In the genomic region with DNA sequence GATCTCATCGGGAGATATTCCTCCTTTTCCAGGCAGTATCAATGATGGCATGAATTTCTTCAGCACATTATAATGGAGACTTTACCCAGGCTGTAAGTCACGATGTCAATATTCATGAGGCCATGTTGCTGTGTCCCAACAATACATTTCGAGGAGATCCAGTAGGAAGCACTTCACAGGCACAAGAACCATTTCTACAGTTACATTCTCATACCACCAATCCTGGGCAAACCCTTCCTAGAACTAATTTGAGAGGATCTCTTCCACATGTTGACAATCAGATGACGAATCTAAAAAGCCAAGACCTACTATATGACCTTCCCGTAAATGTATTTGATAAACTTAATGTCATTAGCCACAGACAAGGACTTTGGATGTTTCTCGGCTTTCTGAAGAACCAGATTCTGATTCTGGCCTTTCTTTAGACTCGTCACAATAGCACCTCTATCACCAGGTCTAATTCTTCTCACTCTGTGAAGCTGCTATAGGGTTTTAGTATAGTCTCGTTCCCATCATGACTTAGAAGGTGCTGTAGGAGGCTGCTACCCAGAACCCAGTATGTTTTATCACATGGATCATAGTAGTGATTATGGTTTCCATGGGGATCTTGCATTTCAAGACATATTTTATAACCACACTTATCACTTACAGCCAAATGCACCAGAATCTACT, we compare ENCODE assay signal across 8 cellular contexts. TPM values are rescaled to one million over a fixed set of nuclear protein-coding genes. Genes with fewer than 3 reads are reported as not detected.
DNase-seq lines count a peak whose midpoint lies in the region; ATAC-seq, FAIRE-seq and TF ChIP-seq lines count a peak whose summit lies in the region.

No MANE protein-coding gene starts in this region.

- no peak for TF ChIP-seq POLR2A in body of pancreas (IDR thresholded peaks at IDR 0.05)

- ATAC-seq in lower lobe of right lung = no peak
- no peak for ATAC-seq in sciatic nerve
- no peak for ATAC-seq in body of pancreas
- ATAC-seq in GM18498 (IDR thresholded peaks at IDR 0.05; ENCODE audit: unreplicated experiment) = no peak

- H3K9me3 ChIP-seq in adipocyte (ENCODE audit: control insufficient read depth, low read length) (no peaks in the 10 kb centered on the region), lower lobe of right lung (no peaks in the 10 kb centered on the region), body of pancreas (no peaks in the 10 kb centered on the region)

- H3K4me3 ChIP-seq in AG04449 (ENCODE audit: low read depth, low read length) (peak overlapping the region; percentile 65), adipocyte (ENCODE audit: low read length) (peak overlapping the region; percentile 77), lower lobe of right lung (peak overlapping the region; percentile 71), body of pancreas (no peak overlapping the region)

- H3K4me1 ChIP-seq in adipocyte (ENCODE audit: control insufficient read depth, insufficient read depth, low read length) (no peaks in the 10 kb centered on the region), lower lobe of right lung (no peaks in the 10 kb centered on the region), body of pancreas (peaks cover 6% of the 10 kb centered on the region)

- peak overlapping the region; percentile 74 for H3K9ac ChIP-seq in adipocyte (ENCODE audit: low read length)

- TF ChIP-seq CTCF in AG04449 (IDR thresholded peaks at IDR 0.05; ENCODE audit: insufficient read depth, low read length, missing control alignments) (no peak), lower lobe of right lung (IDR thresholded peaks at IDR 0.05) (no peak), body of pancreas (IDR thresholded peaks at IDR 0.05) (no peak)

- intact Hi-C loops in lower lobe of right lung (cut with DNase I) (no loop called here), sciatic nerve (cut with DNase I) (no loop called here), body of pancreas (cut with DNase I) (no loop called here)

- CTCF ChIA-PET in AG04449 (lab: Yijun Ruan, JAX) = interaction anchor here (2.6 kb wide), 2 partner anchors 10 to 11 kb away, joined by 16 to 32 read pairs; no protein-coding TSS in a partner anchor

- WGBS in body of pancreas, 2 donors = 74 to 76% methylated on average over 8 of the region's 8 CpGs

- peak overlapping the region; percentile 7 for H3K27ac ChIP-seq in lower lobe of right lung
- peak overlapping the region in 1 of 4 donors; percentile 35 for H3K27ac ChIP-seq in body of pancreas

- peak; percentile 15 for FAIRE-seq in GM18507 (lab: Jason Lieb, UNC)

- no peak for DNase-seq in AG04449 (ENCODE audit: low read depth, low spot score)
- no peak for DNase-seq in GM18507 (ENCODE audit: extremely low spot score, insufficient read length, low read depth)
- DNase-seq in adipocyte (ENCODE audit: low read depth) = no peak
- DNase-seq in lower lobe of right lung = no peak
- DNase-seq in putamen (ENCODE audit: low spot score) = no peak
- no peak for DNase-seq in sciatic nerve (ENCODE audit: low spot score)
- DNase-seq in body of pancreas = no peak

- H3K36me3 ChIP-seq in adipocyte (ENCODE audit: control insufficient read depth, insufficient read depth, low read length, severe bottlenecking) = no peaks in the 10 kb centered on the region
- H3K36me3 ChIP-seq in lower lobe of right lung = no peaks in the 10 kb centered on the region
- no peaks in the 10 kb centered on the region for H3K36me3 ChIP-seq in body of pancreas (replicated peaks in 1 of 2; ENCODE audit: insufficient read depth in 1 of 2, low read depth in 2 of 2)

- H3K27me3 ChIP-seq in adipocyte (replicated peaks; ENCODE audit: control insufficient read depth, insufficient read depth, low read length) (no peaks in the 10 kb centered on the region), lower lobe of right lung (ENCODE audit: low read depth) (no peaks in the 10 kb centered on the region), body of pancreas (no peaks in the 10 kb centered on the region)

- POLR2A ChIA-PET in AG04449 (lab: Yijun Ruan, JAX) = interaction anchor here (0.8 kb wide), 1 partner anchor 8 kb away, joined by 3 read pairs; no protein-coding TSS in a partner anchor

RNA-seq across cellular contexts. Expression of gene C16orf87, which starts 40.2 kb away (rescaled TPM):
- 5.8 TPM for total RNA-seq in lower lobe of right lung
- total RNA-seq in sciatic nerve = 9.5 TPM
- total RNA-seq in body of pancreas = 10 to 100 TPM in 1 of 2 donors, 1 to 10 TPM in 1; 3.1 to 11.5 TPM

RNA-seq across cellular contexts. Expression of gene MYLK3, which starts 42.6 kb away (rescaled TPM):
- total RNA-seq in lower lobe of right lung (2.0 TPM), sciatic nerve (2.0 TPM), body of pancreas (under 1 TPM in 1 of 2 donors, not detected in 1; 0.26 TPM)

Comparison
In these comparisons a context has a peak if more than half of its experiments do, and no peak if none do; other contexts are left out.
1. H3K4me3 ChIP-seq: peak in AG04449 (single experiment), adipocyte (single experiment) and lower lobe of right lung (single experiment); none in body of pancreas (0 of 2).